ENCODE assay signal across 16 cellular contexts in the genomic region with DNA sequence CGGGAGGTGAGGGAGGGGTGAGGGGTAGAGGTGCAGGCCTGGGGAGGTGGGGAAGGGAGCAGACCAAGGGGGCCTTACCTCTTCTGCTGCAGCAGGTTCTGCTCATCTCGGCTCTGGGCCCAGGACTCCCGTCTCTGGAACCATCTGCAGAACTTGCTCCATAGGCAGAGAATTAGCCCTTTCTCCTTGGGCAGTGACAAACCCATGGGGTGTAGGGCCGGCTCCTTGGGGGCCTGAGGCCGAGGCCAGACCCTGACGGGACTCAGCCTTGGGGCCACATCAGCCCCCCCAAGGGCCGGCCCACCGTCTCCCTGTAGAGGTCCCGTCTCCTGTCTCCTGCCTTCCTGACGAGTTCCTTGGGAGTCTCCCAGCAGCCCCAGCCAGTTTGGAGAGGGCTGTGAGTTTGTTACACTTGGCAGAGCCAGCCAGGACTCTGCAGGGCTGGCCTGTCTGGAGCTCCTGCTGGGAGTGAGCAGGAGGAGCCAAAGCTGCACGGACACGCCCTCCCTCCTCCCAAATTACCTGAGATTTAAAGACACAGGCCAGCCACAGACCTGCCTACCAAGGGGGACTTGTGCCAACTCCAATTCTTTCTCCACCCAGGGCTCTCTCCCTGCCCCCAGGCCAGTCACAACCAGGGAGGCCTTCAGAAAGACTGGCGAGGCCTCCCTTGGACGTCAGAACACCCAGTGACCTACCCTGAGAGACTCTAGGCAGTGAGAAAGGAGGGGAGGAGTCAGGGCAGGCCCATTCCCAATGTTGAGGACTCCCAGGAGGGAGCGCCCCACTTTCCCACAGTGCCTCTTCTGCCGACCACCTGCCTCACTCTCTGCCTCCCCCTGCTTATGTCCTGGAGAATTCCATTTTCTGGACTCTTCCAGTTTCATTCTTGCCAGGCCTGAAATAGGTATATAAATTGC. TPM values are rescaled to one million over a fixed set of nuclear protein-coding genes. Genes with fewer than 3 reads are reported as not detected.
DNase-seq lines count a peak whose midpoint lies in the region; ATAC-seq and TF ChIP-seq lines count a peak whose summit lies in the region.
"Had no signal": no experiment of that assay in that cellular context is flagged by ENCODE, and none has a peak within 500 bp of the region (broad histone marks: within the 10 kb centered on the region; RNA-seq: fewer than 3 reads in every experiment).

A gene (minus strand): TSS at position 435 of the 920 bp plus-strand sequence.

- H3K9me3 ChIP-seq in HCT116 (ENCODE audit: control insufficient read depth in 1 of 2, insufficient read depth in 1 of 2, low read depth in 1 of 2, low read length in 2 of 2), result no peaks in the 10 kb centered on the region
- no peaks in the 10 kb centered on the region for H3K9me3 ChIP-seq in CD4-positive, alpha-beta memory T cell (ENCODE audit: control insufficient read depth in 1 of 2, low read length in 2 of 2)
- H3K9me3 ChIP-seq: esophagus muscularis mucosa had no signal

- H3K9me2 ChIP-seq in HCT116 (ENCODE audit: insufficient read depth), result no peaks in the 10 kb centered on the region

- peaks cover 24% of the 10 kb centered on the region for H3K4me1 Mint-ChIP-seq in progenitor cell of endocrine pancreas (ENCODE audit: low read depth)
- H3K4me1 Mint-ChIP-seq in CD4-positive, alpha-beta memory T cell, result peaks cover 0 to 4% (median 0%) of the 10 kb centered on the region in 4 donors
- H3K4me1 Mint-ChIP-seq: activated T-helper 17 cell treated with anti-CD3 and anti-CD28 coated beads, Interleukin-2, amount 50 U/mL, for 72 hours had no signal

- no peak for TF ChIP-seq RAD21 in HCT116 (IDR thresholded peaks at IDR 0.05; ENCODE audit: low read depth)

- H3K27ac ChIP-seq in HCT116 (ENCODE audit: low read depth, low read length), result no peak within 1 kb of the TSS
- peak within 1 kb of the TSS; percentile 84 for H3K27ac ChIP-seq in VCaP
- no peak within 1 kb of the TSS for H3K27ac ChIP-seq in CD4-positive, alpha-beta memory T cell (ENCODE audit: low read depth, low read length)
- H3K27ac ChIP-seq: cardiac muscle cell, esophagus muscularis mucosa, SK-N-MC had no signal

- no TSS peak for BruUV-seq in HCT116 (replicated peaks; lab: Mats Ljungman, UMichigan)

- peaks cover 8% of the 10 kb centered on the region for H3K27me3 Mint-ChIP-seq in progenitor cell of endocrine pancreas
- H3K27me3 Mint-ChIP-seq in CD4-positive, alpha-beta memory T cell, result peaks cover 8 to 11% of the 10 kb centered on the region in 2 donors

- H3K4me2 ChIP-seq in HCT116 (ENCODE audit: low read length), result peak within 1 kb of the TSS; percentile 47

- RAD21 ChIA-PET in HCT116 (lab: Charles Lee; ENCODE audit: low non-redundant PET in 1 of 2, low total read pairs in 2 of 2, uncharacterized antibody in 2 of 2, unreplicated experiment in 2 of 2), result interaction anchor here in 1 of 2 experiments (0.7 kb wide), 1 partner anchor 117 kb away, joined by 4 read pairs; no protein-coding TSS in a partner anchor

- no peak within 1 kb of the TSS for H3K9ac ChIP-seq in HCT116 (ENCODE audit: low read length)

- no peaks in the 10 kb centered on the region for H3K36me3 ChIP-seq in HCT116 (ENCODE audit: control insufficient read depth in 1 of 2, insufficient read depth in 2 of 2, low read length in 2 of 2)
- no peaks in the 10 kb centered on the region for H3K36me3 ChIP-seq in CD4-positive, alpha-beta memory T cell (ENCODE audit: insufficient read depth, low read length)
- H3K36me3 ChIP-seq: cardiac muscle cell, esophagus muscularis mucosa had no signal

- ATAC-seq in HCT116, result peak; percentile 93
- ATAC-seq: activated CD4-positive, CD25-positive, alpha-beta regulatory T cell treated with anti-CD3 and anti-CD28 coated beads, Interleukin-2, amount 50 U/mL, for 24 hours; activated T-helper 17 cell treated with anti-CD3 and anti-CD28 coated beads, Interleukin-2, amount 50 U/mL, for 72 hours had no signal

- H3K4me3 Mint-ChIP-seq in progenitor cell of endocrine pancreas (ENCODE audit: low read depth), result peak within 1 kb of the TSS; percentile 71
- no peak within 1 kb of the TSS for H3K4me3 Mint-ChIP-seq in CD4-positive, alpha-beta memory T cell
- H3K4me3 Mint-ChIP-seq: activated T-helper 17 cell treated with anti-CD3 and anti-CD28 coated beads, Interleukin-2, amount 50 U/mL, for 72 hours; CD4-positive, CD25-positive, alpha-beta regulatory T cell had no signal

- TF ChIP-seq CTCF in HCT116 (IDR thresholded peaks at IDR 0.05 in 2 of 3, conservative IDR thresholded peaks at IDR 0.05 in 1 of 3; ENCODE audit: borderline replicate concordance in 1 of 3, insufficient read depth in 1 of 3, low read depth in 2 of 3, low read length in 2 of 3) (no peak), VCaP (conservative IDR thresholded peaks at IDR 0.05) (no peak), progenitor cell of endocrine pancreas (IDR thresholded peaks at IDR 0.05; ENCODE audit: unreplicated experiment) (no peak)

- POLR2A ChIA-PET in HCT116 (lab: Charles Lee), result no interaction called here
- POLR2A ChIA-PET in CD4-positive, alpha-beta memory T cell (lab: Charles Lee; ENCODE audit: partially characterized antibody), result no interaction called here

- intact Hi-C loops in HCT116 (cut with micrococcal nuclease), result no loop called here
- intact Hi-C loops in CD4-positive, alpha-beta memory T cell (cut with micrococcal nuclease), result no loop called here

- H4K20me1 ChIP-seq in HCT116 (ENCODE audit: insufficient read depth), result no peaks in the 10 kb centered on the region

- DNase-seq in HCT116 (ENCODE audit: low read depth, low spot score) (peak; percentile 22), iPS-NIHi7 (ENCODE audit: extremely low spot score) (peak; percentile 88), progenitor cell of endocrine pancreas (ENCODE audit: low spot score, unreplicated experiment) (no peak), HuH-7 (ENCODE audit: low spot score) (no peak)
- DNase-seq in CD4-positive, alpha-beta memory T cell, result no peak
- DNase-seq in activated CD4-positive, alpha-beta T cell treated with anti-CD3 and anti-CD28 coated beads for 1 hour, result no peak
- no peak for DNase-seq in stimulated activated CD4-positive, alpha-beta T cell treated with anti-CD3 and anti-CD28 coated beads, Interleukin-4, amount 100 ng/mL, for 1 hour
- DNase-seq: CD4-positive, CD25-positive, alpha-beta regulatory T cell; NCI-H1417 treated with DMSO at 0.1 percent for 48 hours; nucleus accumbens had no signal

- peak within 1 kb of the TSS; percentile 82 for H2AFZ ChIP-seq in HCT116 (ENCODE audit: low read depth, low read length, poor library complexity, severe bottlenecking)

- H3K4me1 ChIP-seq in HCT116 (ENCODE audit: control insufficient read depth in 1 of 2, insufficient read depth in 2 of 2, low read length in 2 of 2), result peaks cover 4 to 10% of the 10 kb centered on the region in 2 experiments; a peak in 3 of 4 replicates
- H3K4me1 ChIP-seq in CD4-positive, alpha-beta memory T cell (ENCODE audit: insufficient read depth, low read length), result no peaks in the 10 kb centered on the region
- H3K4me1 ChIP-seq: esophagus muscularis mucosa had no signal

- H3K36me3 Mint-ChIP-seq in progenitor cell of endocrine pancreas (ENCODE audit: insufficient read depth), result no peaks in the 10 kb centered on the region
- H3K36me3 Mint-ChIP-seq in CD4-positive, alpha-beta memory T cell, result no peaks in the 10 kb centered on the region
- H3K36me3 Mint-ChIP-seq: CD4-positive, CD25-positive, alpha-beta regulatory T cell had no signal

- no peaks in the 10 kb centered on the region for H3K79me2 ChIP-seq in HCT116 (ENCODE audit: insufficient read depth, low read length)

- H3K4me3 ChIP-seq in HCT116 (replicated peaks in 1 of 2; ENCODE audit: low read depth in 1 of 2, low read length in 2 of 2), result no peak within 1 kb of the TSS; a peak in 1 of 4 replicates
- no peak within 1 kb of the TSS for H3K4me3 ChIP-seq in CD4-positive, alpha-beta memory T cell (ENCODE audit: low read length in 2 of 2)
- H3K4me3 ChIP-seq: cardiac muscle cell, esophagus muscularis mucosa, SK-N-MC had no signal

- no peak within 1 kb of the TSS for H3K27ac Mint-ChIP-seq in progenitor cell of endocrine pancreas
- H3K27ac Mint-ChIP-seq in CD4-positive, alpha-beta memory T cell, result no peak within 1 kb of the TSS
- H3K27ac Mint-ChIP-seq: activated T-helper 17 cell treated with anti-CD3 and anti-CD28 coated beads, Interleukin-2, amount 50 U/mL, for 72 hours; CD4-positive, CD25-positive, alpha-beta regulatory T cell had no signal

- CTCF ChIA-PET in HCT116 (lab: Charles Lee), result interaction anchor here (1.0 to 1.4 kb wide), 4 partner anchors 12 to 407 kb away, joined by 3 to 5 read pairs (median 3); no protein-coding TSS in a partner anchor
- CTCF ChIA-PET in CD4-positive, alpha-beta memory T cell (lab: Charles Lee; ENCODE audit: partially characterized antibody), result no interaction called here

- H3K9me3 Mint-ChIP-seq in progenitor cell of endocrine pancreas (ENCODE audit: low read depth), result peaks cover 4% of the 10 kb centered on the region
- H3K9me3 Mint-ChIP-seq in CD4-positive, alpha-beta memory T cell, result no peaks in the 10 kb centered on the region
- H3K9me3 Mint-ChIP-seq: activated T-helper 17 cell treated with anti-CD3 and anti-CD28 coated beads, Interleukin-2, amount 50 U/mL, for 72 hours had no signal

- H3K27me3 ChIP-seq in HCT116 (ENCODE audit: insufficient read depth, low read length), result no peaks in the 10 kb centered on the region
- H3K27me3 ChIP-seq in CD4-positive, alpha-beta memory T cell (ENCODE audit: insufficient read depth, low read length), result no peaks in the 10 kb centered on the region
- H3K27me3 ChIP-seq: cardiac muscle cell had no signal

- TF ChIP-seq POLR2A in HCT116 (IDR thresholded peaks at IDR 0.05; ENCODE audit: borderline replicate concordance, extremely low read depth, insufficient read depth, insufficient read length), result no peak

TF ChIP-seq in HCT116, 20 proteins besides CTCF, POLR2A, EP300 and RAD21:
- no peak for TF ChIP-seq SRF (IDR thresholded peaks at IDR 0.05; ENCODE audit: low read depth)
- no peak for TF ChIP-seq ZNF274 (IDR thresholded peaks at IDR 0.05; ENCODE audit: low read depth, low read length)
- peak; percentile 12; the same call in 1 of the 2 replicates for TF ChIP-seq SP1 (IDR thresholded peaks at IDR 0.05; ENCODE audit: low read depth)
- TF ChIP-seq POLR2AphosphoS5 (IDR thresholded peaks at IDR 0.05; ENCODE audit: low read depth, low read length), result peak; percentile 45; the same call in 1 of the 2 replicates
- TF ChIP-seq, protein P1, sequence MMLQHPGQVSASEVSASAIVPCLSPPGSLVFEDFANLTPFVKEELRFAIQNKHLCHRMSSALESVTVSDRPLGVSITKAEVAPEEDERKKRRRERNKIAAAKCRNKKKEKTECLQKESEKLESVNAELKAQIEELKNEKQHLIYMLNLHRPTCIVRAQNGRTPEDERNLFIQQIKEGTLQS (IDR thresholded peaks at IDR 0.05), result no peak
TF ChIP-seq in HCT116: peak in this region for 2.

RNA-seq across cellular contexts. Expression of the gene that starts here (rescaled TPM):
- total RNA-seq in HCT116 (2021; ENCODE audit: unreplicated experiment) (1.7 TPM), progenitor cell of endocrine pancreas (5.7 and 6.2 TPM in 2 replicates)
- polyA plus RNA-seq in HCT116 (2012), result 3.8 and 4.2 TPM in 2 replicates
- total RNA-seq in CD4-positive, alpha-beta memory T cell, result not detected
- polyA plus RNA-seq in CD4-positive, alpha-beta memory T cell, result under 1 TPM in 1 of 2 donors, not detected in 1; 0.09 TPM
- total RNA-seq: CD4-positive, CD25-positive, alpha-beta regulatory T cell; esophagus muscularis mucosa had no signal
- polyA plus RNA-seq: cardiac muscle cell had no signal

Comparison
In these comparisons a context has a peak if more than half of its experiments do, and no peak if none do; other contexts are left out.
1. DNase-seq: peak in HCT116 (single experiment) and iPS-NIHi7 (single experiment); none in progenitor cell of endocrine pancreas (single experiment), CD4-positive, alpha-beta memory T cell (0 of 5), activated CD4-positive, alpha-beta T cell treated with anti-CD3 and anti-CD28 coated beads for 1 hour (single experiment), HuH-7 (single experiment) and stimulated activated CD4-positive, alpha-beta T cell treated with anti-CD3 and anti-CD28 coated beads, Interleukin-4, amount 100 ng/mL, for 1 hour (single experiment).